ENCODE assay signal across 21 cellular contexts in the genomic region with DNA sequence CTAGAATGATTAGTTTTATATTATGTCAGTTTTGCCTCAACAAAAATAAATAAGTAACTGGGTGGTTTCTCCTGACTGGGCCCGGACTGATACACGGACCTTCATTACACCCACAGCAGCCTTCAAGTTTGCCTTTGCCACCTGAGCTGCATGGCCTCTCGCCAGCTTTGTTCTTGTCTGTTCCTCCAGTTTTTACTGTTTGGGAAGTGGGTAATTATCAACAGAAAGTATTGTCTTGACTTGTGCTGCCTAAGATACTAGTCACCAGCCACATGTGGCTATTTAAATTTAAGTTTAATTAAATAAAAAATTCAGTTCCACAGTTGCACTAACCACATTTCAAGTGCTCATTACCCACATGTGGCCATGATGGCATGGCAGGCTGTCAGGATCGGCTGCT.
"Had no signal": no experiment of that assay in that cellular context is flagged by ENCODE, and none has a peak within 500 bp of the region (broad histone marks: within the 10 kb centered on the region; RNA-seq: fewer than 3 reads in every experiment).

No MANE protein-coding gene starts in this region.

- H3K4me3 ChIP-seq: MG63 had no signal

- H3K9ac ChIP-seq: SK-N-SH had no signal

- H3K9me3 ChIP-seq: MG63, SK-N-SH had no signal

- ATAC-seq: Panc1, PC-3 had no signal

- DNase-seq: KBM-7; MG63; NCI-H1092; NCI-H1105 treated with DMSO at 0.1 percent for 48 hours; NCI-H1417 treated with DMSO at 0.1 percent for 48 hours; NCI-H146; NCI-H1694 treated with DMSO at 0.1 percent for 48 hours; NCI-H1930; NCI-H2081; NCI-H2107; NCI-H2227 treated with DMSO at 0.1 percent for 48 hours; NCI-H524; NCI-H526 treated with DMSO at 0.1 percent for 48 hours; NCI-H748 treated with DMSO at 0.1 percent for 48 hours; NK-92 treated with Interleukin-12 subunit alpha and Interleukin-12 subunit beta, amount 100 ng/mL, for 24 hours; PC-3; SHP77; SK-N-SH; T-helper 1 cell had no signal

- H3K4me2 ChIP-seq: SK-N-SH had no signal

- H3K27me3 ChIP-seq: MG63 had no signal

- H3K36me3 ChIP-seq: MG63 had no signal

- H3K27ac ChIP-seq: RWPE1 had no signal
